22 cellular contexts compared by ENCODE assay signal in genomic region chr4:164614999-164615398, GRCh38.
"Had no signal": no experiment of that assay in that cellular context is flagged by ENCODE, and none has a peak within 500 bp of the region (broad histone marks: within the 10 kb centered on the region; RNA-seq: fewer than 3 reads in every experiment).

No MANE protein-coding gene starts in this region.

- H3K27me3 ChIP-seq: breast epithelium, gastroesophageal sphincter, tibial nerve had no signal

- H3K9me3 ChIP-seq: breast epithelium, gastroesophageal sphincter, left ventricle myocardium inferior, mucosa of descending colon, tibial nerve had no signal

- DNase-seq: activated CD4-positive, alpha-beta memory T cell treated with anti-CD3 and anti-CD28 coated beads for 36 hours; activated CD4-positive, alpha-beta T cell treated with anti-CD3 and anti-CD28 coated beads for 1 hour; activated effector memory CD4-positive, alpha-beta T cell treated with Interleukin-2 at 50 U/mL for 16 hours; activated T-cell treated with anti-CD3 and anti-CD28 coated beads, Interleukin-2, amount 50 U/mL, for 24 hours; amygdala; cerebellar nuclear complex; effector memory CD4-positive, alpha-beta T cell; kidney; left ventricle myocardium inferior; mucosa of descending colon; natural killer cell; posterior cingulate gyrus; retina; stimulated activated CD4-positive, alpha-beta T cell treated with anti-CD3 and anti-CD28 coated beads, Interleukin-15, amount 100 ng/mL, for 24 hours; stimulated activated CD4-positive, alpha-beta T cell treated with anti-CD3 and anti-CD28 coated beads, Interleukin-4, amount 100 ng/mL, for 1 hour; stimulated activated naive CD4-positive, alpha-beta T cell treated with Interleukin-2 at 50 U/mL for 16 hours; substantia nigra; SW 1271 had no signal

- H3K4me1 ChIP-seq: breast epithelium, gastroesophageal sphincter, left ventricle myocardium inferior, tibial nerve had no signal

- FAIRE-seq: kidney had no signal

- H3K4me3 ChIP-seq: breast epithelium, gastroesophageal sphincter, left ventricle myocardium inferior, mucosa of descending colon, skin epidermis, tibial nerve had no signal

- H3K27ac ChIP-seq: breast epithelium, gastroesophageal sphincter, left ventricle myocardium inferior, skin epidermis, tibial nerve had no signal

- H3K36me3 ChIP-seq: breast epithelium, gastroesophageal sphincter, left ventricle myocardium inferior, tibial nerve had no signal

- ATAC-seq: gastroesophageal sphincter, mucosa of descending colon, natural killer cell had no signal
